ENCODE assay signal across 14 cellular contexts in the genomic region with DNA sequence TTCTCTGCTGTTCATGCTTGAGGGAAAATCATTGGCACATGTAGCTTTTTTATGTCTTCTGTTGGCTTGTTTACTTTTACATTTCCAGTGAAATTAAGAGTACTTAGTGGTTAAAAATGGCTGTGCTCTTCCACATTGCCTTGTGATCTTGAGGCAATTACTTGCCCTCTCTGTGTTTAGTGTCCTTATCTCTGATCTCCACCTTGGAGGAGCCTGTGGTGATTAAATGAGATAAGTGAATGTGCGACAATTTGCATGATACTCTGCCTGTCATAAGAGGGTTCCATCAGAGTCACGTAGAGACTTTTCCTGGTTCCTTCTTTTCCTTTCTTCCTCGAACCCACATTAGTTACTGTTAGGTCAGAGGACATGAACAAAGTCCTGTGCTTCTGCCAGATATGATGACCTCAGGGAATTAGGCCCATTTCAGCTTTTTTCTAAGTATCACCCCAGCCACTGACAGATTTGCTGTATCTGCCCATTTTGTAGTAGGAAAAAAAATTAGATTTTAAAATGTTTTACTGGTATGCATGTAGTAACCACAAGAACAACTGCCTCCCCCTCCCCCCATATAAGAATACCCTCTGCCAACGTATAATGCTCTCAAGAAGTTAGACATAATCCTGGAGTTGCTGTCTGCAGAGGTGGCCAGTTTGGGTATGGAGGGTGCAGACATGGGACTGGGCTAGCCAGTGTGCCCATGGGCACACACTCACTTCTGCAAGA. TPM values are rescaled to one million over a fixed set of nuclear protein-coding genes. Genes with fewer than 3 reads are reported as not detected.
A peak's percentile ranks its signal among the peaks of the same experiment; 100 is the strongest.
DNase-seq lines count a peak whose midpoint lies in the region; ATAC-seq and TF ChIP-seq lines count a peak whose summit lies in the region.
"Had no signal": no experiment of that assay in that cellular context is flagged by ENCODE, and none has a peak within 500 bp of the region (broad histone marks: within the 10 kb centered on the region; RNA-seq: fewer than 3 reads in every experiment).

No MANE protein-coding gene starts in this region.

- intact Hi-C loops in MCF 10A (cut with micrococcal nuclease) (no loop called here), breast epithelium (cut with DNase I; ENCODE audit: low total_unique reads) (loop anchor here (10.0 kb wide), 1 partner anchor 352 kb away; no protein-coding TSS in a partner anchor), OCI-LY7 (cut with micrococcal nuclease; ENCODE audit: unreplicated experiment) (no loop called here), PC-9 (cut with micrococcal nuclease; ENCODE audit: unreplicated experiment) (no loop called here)

- no peak for ATAC-seq in stimulated activated memory B cell treated with anti-CD40 and anti-IgM and Interleukin-4, amounts not matched to agents 10 μg/mL and 1 μg/mL and 100 μg/mL, for 72 hours
- no peak for ATAC-seq in HG02678 (IDR thresholded peaks at IDR 0.05; ENCODE audit: unreplicated experiment)
- ATAC-seq: body of pancreas had no signal

- H3K36me3 Mint-ChIP-seq in MCF 10A (ENCODE audit: insufficient read depth, unreplicated experiment): no peaks in the 10 kb centered on the region
- H3K36me3 Mint-ChIP-seq in stimulated activated memory B cell treated with anti-CD40 and anti-IgM and Interleukin-4, amounts not matched to agents 10 μg/mL and 1 μg/mL and 100 μg/mL, for 72 hours: peaks cover 16% of the 10 kb centered on the region

- POLR2A ChIA-PET in MCF 10A (lab: Yijun Ruan, JAX): interaction anchor here (1.2 kb wide), 1 partner anchor 110 kb away, joined by 3 read pairs; the partner anchor contains the start of gene DGUOK
- POLR2A ChIA-PET in OCI-LY7 (lab: Charles Lee): interaction anchor here (1.3 kb wide), 1 partner anchor 10 kb away, joined by 5 read pairs; no protein-coding TSS in a partner anchor
- POLR2A ChIA-PET in PC-9 (lab: Charles Lee; ENCODE audit: unreplicated experiment): no interaction called here

- H4K20me1 ChIP-seq in OCI-LY7 (ENCODE audit: insufficient read depth, low read length) (peaks cover 11% of the 10 kb centered on the region; the same call in 1 of the 2 replicates), PC-9 (ENCODE audit: insufficient read depth) (peaks cover 63% of the 10 kb centered on the region)

- H3K27ac Mint-ChIP-seq in MCF 10A (ENCODE audit: low read depth, unreplicated experiment): peak overlapping the region; percentile 60
- peak overlapping the region; percentile 85 for H3K27ac Mint-ChIP-seq in stimulated activated memory B cell treated with anti-CD40 and anti-IgM and Interleukin-4, amounts not matched to agents 10 μg/mL and 1 μg/mL and 100 μg/mL, for 72 hours

- no peaks in the 10 kb centered on the region for H3F3A ChIP-seq in PC-9 (ENCODE audit: insufficient read depth, low read depth)

- no peak overlapping the region for H3K4me3 ChIP-seq in breast epithelium
- H3K4me3 ChIP-seq in OCI-LY7 (ENCODE audit: low read depth, low read length, poor library complexity, severe bottlenecking): no peak overlapping the region
- no peak overlapping the region for H3K4me3 ChIP-seq in PC-9
- H3K4me3 ChIP-seq: body of pancreas, heart right ventricle, lung had no signal

- H2AFZ ChIP-seq in OCI-LY7 (ENCODE audit: low read length): no peak overlapping the region
- H2AFZ ChIP-seq in PC-9: no peak overlapping the region

- TF ChIP-seq POLR2A in breast epithelium (IDR thresholded peaks at IDR 0.05) (no peak), erythroblast (IDR thresholded peaks at IDR 0.05; ENCODE audit: low read length) (no peak)

- H3K4me2 ChIP-seq in OCI-LY7 (ENCODE audit: low read length) (peak overlapping the region; percentile 55), PC-9 (no peak overlapping the region)

- CTCF ChIA-PET in MCF 10A (lab: Yijun Ruan, JAX) (interaction anchor here (0.6 kb wide), 1 partner anchor 44 kb away, joined by 3 read pairs; no protein-coding TSS in a partner anchor), OCI-LY7 (lab: Charles Lee; ENCODE audit: unreplicated experiment) (no interaction called here), PC-9 (lab: Charles Lee) (no interaction called here)

- no peaks in the 10 kb centered on the region for H3K4me1 ChIP-seq in breast epithelium
- peaks cover 46% of the 10 kb centered on the region for H3K4me1 ChIP-seq in OCI-LY7 (ENCODE audit: insufficient read depth, low read length, poor library complexity, severe bottlenecking)
- H3K4me1 ChIP-seq in PC-9 (replicated peaks; ENCODE audit: insufficient read depth): no peaks in the 10 kb centered on the region
- H3K4me1 ChIP-seq: body of pancreas had no signal

- no peak overlapping the region for H3K4me3 Mint-ChIP-seq in MCF 10A (ENCODE audit: unreplicated experiment)
- peak overlapping the region; percentile 64 for H3K4me3 Mint-ChIP-seq in stimulated activated memory B cell treated with anti-CD40 and anti-IgM and Interleukin-4, amounts not matched to agents 10 μg/mL and 1 μg/mL and 100 μg/mL, for 72 hours

- H3K79me2 ChIP-seq in OCI-LY7 (ENCODE audit: insufficient read depth, low read depth, low read length) (peaks cover 41% of the 10 kb centered on the region), PC-9 (ENCODE audit: low read depth) (peaks cover 62% of the 10 kb centered on the region)

- no peaks in the 10 kb centered on the region for H3K27me3 Mint-ChIP-seq in MCF 10A (ENCODE audit: insufficient read depth, unreplicated experiment)
- no peaks in the 10 kb centered on the region for H3K27me3 Mint-ChIP-seq in stimulated activated memory B cell treated with anti-CD40 and anti-IgM and Interleukin-4, amounts not matched to agents 10 μg/mL and 1 μg/mL and 100 μg/mL, for 72 hours

- H3K36me3 ChIP-seq in breast epithelium: no peaks in the 10 kb centered on the region
- peaks cover 9% of the 10 kb centered on the region; the same call in 1 of the 2 replicates for H3K36me3 ChIP-seq in OCI-LY7 (ENCODE audit: insufficient read depth, low read length)
- no peaks in the 10 kb centered on the region for H3K36me3 ChIP-seq in PC-9 (ENCODE audit: low read depth)
- H3K36me3 ChIP-seq: BE2C, heart right ventricle had no signal

- peaks cover 9% of the 10 kb centered on the region for H3K4me1 Mint-ChIP-seq in MCF 10A (ENCODE audit: insufficient read depth, unreplicated experiment)
- H3K4me1 Mint-ChIP-seq in stimulated activated memory B cell treated with anti-CD40 and anti-IgM and Interleukin-4, amounts not matched to agents 10 μg/mL and 1 μg/mL and 100 μg/mL, for 72 hours: peaks cover 89% of the 10 kb centered on the region

- DNase-seq in MCF 10A (ENCODE audit: unreplicated experiment): no peak
- DNase-seq in breast epithelium (ENCODE audit: low spot score in 2 of 2): no peak
- no peak for DNase-seq in OCI-LY7 (ENCODE audit: low spot score)
- peak; percentile 85 to 95 for DNase-seq in erythroblast (lab: John Stamatoyannopoulos, UW)
- no peak for DNase-seq in NCI-H1092 treated with DMSO at 0.1 percent for 48 hours (lab: John Stamatoyannopoulos, UW)
- DNase-seq in PC-9: no peak
- DNase-seq: activated T-cell treated with anti-CD3 and anti-CD28 coated beads, Interleukin-2, amount 50 U/mL, for 1 hour; BE2C; heart right ventricle; NCI-H1694 treated with DMSO at 0.1 percent for 48 hours had no signal

- H3K27me3 ChIP-seq in breast epithelium (no peaks in the 10 kb centered on the region), PC-9 (ENCODE audit: insufficient read depth, low read depth) (no peaks in the 10 kb centered on the region)
- H3K27me3 ChIP-seq: BE2C, body of pancreas, heart right ventricle had no signal

- H3K27ac ChIP-seq in breast epithelium: no peak overlapping the region
- peak overlapping the region; percentile 34 for H3K27ac ChIP-seq in OCI-LY7 (ENCODE audit: low read depth, low read length, poor library complexity, severe bottlenecking)
- no peak overlapping the region for H3K27ac ChIP-seq in PC-9

- BruUV-seq in MCF 10A (replicated peaks; lab: Mats Ljungman, UMichigan) (no TSS peak), OCI-LY7 (replicated peaks; lab: Mats Ljungman, UMichigan) (no TSS peak), PC-9 (replicated peaks; lab: Mats Ljungman, UMichigan) (no TSS peak)

- no peaks in the 10 kb centered on the region for H3K9me3 Mint-ChIP-seq in MCF 10A (ENCODE audit: unreplicated experiment)
- H3K9me3 Mint-ChIP-seq in stimulated activated memory B cell treated with anti-CD40 and anti-IgM and Interleukin-4, amounts not matched to agents 10 μg/mL and 1 μg/mL and 100 μg/mL, for 72 hours: no peaks in the 10 kb centered on the region

- H3K9me2 ChIP-seq in OCI-LY7 (ENCODE audit: insufficient read depth, low read length) (no peaks in the 10 kb centered on the region), PC-9 (ENCODE audit: insufficient read depth) (no peaks in the 10 kb centered on the region)

- H3K9me3 ChIP-seq in breast epithelium (no peaks in the 10 kb centered on the region), OCI-LY7 (ENCODE audit: low read length) (no peaks in the 10 kb centered on the region), PC-9 (ENCODE audit: insufficient read depth, low read depth) (no peaks in the 10 kb centered on the region)
- H3K9me3 ChIP-seq: BE2C, body of pancreas, heart right ventricle had no signal

- TF ChIP-seq CTCF in MCF 10A (IDR thresholded peaks at IDR 0.05; ENCODE audit: unreplicated experiment) (no peak), breast epithelium (IDR thresholded peaks at IDR 0.05) (no peak), OCI-LY7 (conservative IDR thresholded peaks at IDR 0.05; ENCODE audit: low read length) (no peak), PC-9 (conservative IDR thresholded peaks at IDR 0.05) (no peak)

RNA-seq across cellular contexts. Expression of gene TET3, which starts 51.9 kb away (rescaled TPM):
- total RNA-seq in MCF 10A (2022): 15.0 and 17.5 TPM in 2 replicates
- 10 to 100 TPM in 1 of 3 donors, 1 to 10 TPM in 2; 7.9 to 13.2 (median 9.8) TPM for total RNA-seq in breast epithelium
- total RNA-seq in OCI-LY7 (2014; rRNA removed; shearing (Covaris generic)): 11.9 and 14.7 TPM in 2 replicates
- total RNA-seq in OCI-LY7 (2022): 24.8 and 25.2 TPM in 2 replicates
- total RNA-seq in PC-9 (2021): 17.1 and 19.1 TPM in 2 replicates

Comparison
In these comparisons a context has a peak if more than half of its experiments do, and no peak if none do; other contexts are left out.
1. DNase-seq: peak in erythroblast (2 of 2); none in MCF 10A (single experiment), breast epithelium (0 of 2), OCI-LY7 (single experiment), NCI-H1092 treated with DMSO at 0.1 percent for 48 hours (single experiment) and PC-9 (0 of 2).